In the genomic region with DNA sequence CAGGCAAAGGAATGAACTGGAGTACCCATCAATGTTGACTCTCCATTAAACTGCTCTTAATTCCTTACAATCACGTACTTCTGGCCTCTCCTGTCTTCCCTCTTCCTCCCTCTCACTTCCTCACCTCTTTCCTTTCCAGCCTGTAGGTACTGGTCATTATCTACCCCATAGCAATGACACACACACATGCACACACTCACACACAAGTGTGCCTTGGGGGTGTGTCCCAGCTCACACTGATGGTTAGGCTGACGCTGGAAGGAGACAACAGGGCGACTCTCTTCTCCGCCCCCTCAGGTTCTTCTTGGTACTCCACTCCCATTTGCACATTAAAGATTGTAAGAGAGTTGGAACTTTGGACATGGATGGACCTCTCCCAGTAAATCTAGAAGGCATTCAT, we compare ENCODE assay signal across 19 cellular contexts. TPM values are rescaled to one million over a fixed set of nuclear protein-coding genes. Genes with fewer than 3 reads are reported as not detected.
A peak's percentile ranks its signal among the peaks of the same experiment; 100 is the strongest.
DNase-seq lines count a peak whose midpoint lies in the region; ATAC-seq, FAIRE-seq and TF ChIP-seq lines count a peak whose summit lies in the region.
"Had no signal": no experiment of that assay in that cellular context is flagged by ENCODE, and none has a peak within 500 bp of the region (broad histone marks: within the 10 kb centered on the region; RNA-seq: fewer than 3 reads in every experiment).

No MANE protein-coding gene starts in this region.

- H3K23ac ChIP-seq in H1 (ENCODE audit: insufficient read length): no peak overlapping the region

- CTCF ChIA-PET in OCI-LY7 (lab: Charles Lee; ENCODE audit: unreplicated experiment) (no interaction called here), H1 (lab: Charles Lee; ENCODE audit: partially characterized antibody) (interaction anchor here (0.5 to 6.3 kb wide), 16 partner anchors 9 to 133 kb away, joined by 3 to 64 read pairs (median 4); no protein-coding TSS in a partner anchor)

- no peaks in the 10 kb centered on the region for H3K27me3 Mint-ChIP-seq in neural crest cell (ENCODE audit: low read depth)
- H3K27me3 Mint-ChIP-seq in stimulated activated naive B cell treated with anti-CD40 and anti-IgM and Interleukin-4, amounts not matched to agents 10 μg/mL and 1 μg/mL and 100 μg/mL, for 72 hours: no peaks in the 10 kb centered on the region
- H3K27me3 Mint-ChIP-seq in T-helper 2 cell treated with Interferon-gamma antibody and Interleukin-4, amounts not matched to agents 5 μg/mL and 100 μg/mL, for 36 hours (ENCODE audit: low read depth): no peaks in the 10 kb centered on the region
- H3K27me3 Mint-ChIP-seq: activated naive CD8-positive, alpha-beta T cell treated with anti-CD3 and anti-CD28 coated beads for 36 hours; naive thymus-derived CD4-positive, alpha-beta T cell had no signal

- FAIRE-seq in H1 (lab: Jason Lieb, UNC): no peak
- FAIRE-seq: GM12891 had no signal

- H3K36me3 Mint-ChIP-seq in neural crest cell (ENCODE audit: low read depth): peaks cover 7% of the 10 kb centered on the region
- H3K36me3 Mint-ChIP-seq in stimulated activated naive B cell treated with anti-CD40 and anti-IgM and Interleukin-4, amounts not matched to agents 10 μg/mL and 1 μg/mL and 100 μg/mL, for 72 hours: peaks cover 3 to 4% of the 10 kb centered on the region in 2 donors
- peaks cover 4% of the 10 kb centered on the region for H3K36me3 Mint-ChIP-seq in T-helper 2 cell treated with Interferon-gamma antibody and Interleukin-4, amounts not matched to agents 5 μg/mL and 100 μg/mL, for 36 hours (ENCODE audit: low read depth)

- H2AFZ ChIP-seq in OCI-LY7 (ENCODE audit: low read length) (no peak overlapping the region; the same call in 1 of the 2 replicates), H1 (ENCODE audit: low read length) (no peak overlapping the region)

- no peak for ATAC-seq in stimulated activated naive B cell treated with anti-CD40 and anti-IgM and Interleukin-4, amounts not matched to agents 10 μg/mL and 1 μg/mL and 100 μg/mL, for 72 hours (replicated peaks)
- ATAC-seq: naive thymus-derived CD4-positive, alpha-beta T cell; SK-N-SH treated with all-trans-retinoic acid at 6 μM for 48 hours had no signal

- H2BK5ac ChIP-seq in H1 (ENCODE audit: low read depth, low read length): peak overlapping the region; percentile 77; the same call in 1 of the 2 replicates

- peak overlapping the region; percentile 19; the same call in 1 of the 2 replicates for H2AK5ac ChIP-seq in H1 (ENCODE audit: low read depth, low read length)

- H4K20me1 ChIP-seq in OCI-LY7 (ENCODE audit: insufficient read depth, low read length) (no peaks in the 10 kb centered on the region), H1 (replicated peaks in 1 of 2; ENCODE audit: control insufficient read depth in 1 of 2, insufficient read depth in 2 of 2, low read length in 2 of 2) (no peaks in the 10 kb centered on the region)

- no peak overlapping the region for H3K27ac ChIP-seq in OCI-LY7 (ENCODE audit: low read depth, low read length, poor library complexity, severe bottlenecking)
- peak overlapping the region; percentile 43; the same call in 1 of the 2 replicates for H3K27ac ChIP-seq in H1 (ENCODE audit: low read depth, low read length)
- H3K27ac ChIP-seq: heart right ventricle, left ventricle myocardium inferior, upper lobe of left lung had no signal

- peak overlapping the region; percentile 76; the same call in 1 of the 2 replicates for H2BK20ac ChIP-seq in H1 (ENCODE audit: low read length)

- H3K56ac ChIP-seq in H1 (replicated peaks; ENCODE audit: insufficient read length, low read depth, low read length): no peak overlapping the region

- 0 out of 2 replicates have a peak, but pooled peaks have one; percentile 29 for TF ChIP-seq CTCF in OCI-LY7 (conservative IDR thresholded peaks at IDR 0.05; ENCODE audit: low read length)
- peak in 2 of 3 experiments; percentile 32 to 42; a peak in 3 of 4 replicates for TF ChIP-seq CTCF in H1 (IDR thresholded peaks at IDR 0.05; ENCODE audit: control extremely low read depth in 1 of 3, insufficient read depth in 1 of 3, low read depth in 1 of 3, low read length in 3 of 3)
- peak; percentile 42 for TF ChIP-seq CTCF in neural crest cell (conservative IDR thresholded peaks at IDR 0.05)

- H3K23me2 ChIP-seq in H1 (ENCODE audit: low read depth, low read length): no peaks in the 10 kb centered on the region

- no peaks in the 10 kb centered on the region for H3K9me3 Mint-ChIP-seq in neural crest cell
- peaks cover 3% of the 10 kb centered on the region in 2 donors for H3K9me3 Mint-ChIP-seq in stimulated activated naive B cell treated with anti-CD40 and anti-IgM and Interleukin-4, amounts not matched to agents 10 μg/mL and 1 μg/mL and 100 μg/mL, for 72 hours
- H3K9me3 Mint-ChIP-seq in T-helper 2 cell treated with Interferon-gamma antibody and Interleukin-4, amounts not matched to agents 5 μg/mL and 100 μg/mL, for 36 hours: peaks cover 4% of the 10 kb centered on the region

- H2BK120ac ChIP-seq in H1 (replicated peaks; ENCODE audit: low read depth, low read length): peak overlapping the region; percentile 55

- H4K8ac ChIP-seq in H1 (ENCODE audit: extremely low read depth, insufficient read depth, low read length): no peak overlapping the region

- no peaks in the 10 kb centered on the region for H3K79me2 ChIP-seq in OCI-LY7 (ENCODE audit: insufficient read depth, low read depth, low read length)
- H3K79me2 ChIP-seq in H1 (ENCODE audit: control insufficient read depth in 1 of 2, insufficient read depth in 2 of 2, low read length in 2 of 2): no peaks in the 10 kb centered on the region

- peak overlapping the region; percentile 77; the same call in 1 of the 2 replicates for H2BK15ac ChIP-seq in H1 (ENCODE audit: low read length)

- H3K9me2 ChIP-seq in OCI-LY7 (ENCODE audit: insufficient read depth, low read length): no peaks in the 10 kb centered on the region

- TF ChIP-seq POLR2A in H1 (IDR thresholded peaks at IDR 0.05; ENCODE audit: control extremely low read depth in 1 of 2, low read depth in 2 of 2, low read length in 2 of 2): no peak

- intact Hi-C loops in OCI-LY7 (cut with micrococcal nuclease; ENCODE audit: unreplicated experiment): no loop called here

- no peaks in the 10 kb centered on the region for H3K9me3 ChIP-seq in HAP-1
- no peaks in the 10 kb centered on the region for H3K9me3 ChIP-seq in OCI-LY7 (ENCODE audit: low read length)
- no peaks in the 10 kb centered on the region for H3K9me3 ChIP-seq in H1 (ENCODE audit: insufficient read depth in 2 of 2, low read depth in 1 of 2, low read length in 1 of 2)
- H3K9me3 ChIP-seq: heart right ventricle, left ventricle myocardium inferior, upper lobe of left lung had no signal

- H3K27me3 ChIP-seq in HAP-1 (ENCODE audit: low read depth) (no peaks in the 10 kb centered on the region), H1 (replicated peaks in 1 of 4; ENCODE audit: control insufficient read depth in 3 of 4, extremely low read depth in 1 of 4, insufficient read depth in 3 of 4, low read length in 3 of 4) (no peaks in the 10 kb centered on the region)
- H3K27me3 ChIP-seq: heart right ventricle, upper lobe of left lung had no signal

- no peak overlapping the region for H3K9ac ChIP-seq in H1 (replicated peaks in 1 of 4; ENCODE audit: extremely low read depth in 1 of 4, low read depth in 3 of 4, low read length in 3 of 4)

- no peak for TF ChIP-seq EP300 in H1 (IDR thresholded peaks at IDR 0.05; ENCODE audit: borderline replicate concordance in 1 of 2, low read depth in 2 of 2, low read length in 2 of 2)

- POLR2A ChIA-PET in OCI-LY7 (lab: Charles Lee) (interaction anchor here (1.1 kb wide), 2 partner anchors 11 to 71 kb away, joined by 3 to 4 read pairs; no protein-coding TSS in a partner anchor), H1 (lab: Charles Lee; ENCODE audit: partially characterized antibody) (interaction anchor here (1.5 kb wide), 1 partner anchor 41 kb away, joined by 3 read pairs; no protein-coding TSS in a partner anchor)

- DNase-seq in HAP-1 (ENCODE audit: low spot score in 2 of 2): peak; percentile 61 to 68
- no peak for DNase-seq in OCI-LY7 (ENCODE audit: low spot score)
- DNase-seq in H1 (ENCODE audit: low read depth in 1 of 2, low spot score in 2 of 2): peak in 1 of 2 experiments; percentile 46
- DNase-seq in neural crest cell (ENCODE audit: low read depth, low spot score): no peak
- no peak for DNase-seq in stimulated activated naive B cell treated with anti-CD40 and anti-IgM and Interleukin-4, amounts not matched to agents 10 μg/mL and 1 μg/mL and 100 μg/mL, for 72 hours
- no peak for DNase-seq in HUDEP-2 (lab: John Stamatoyannopoulos, UW; ENCODE audit: unreplicated experiment in 76 of 76)
- DNase-seq in T-helper 2 cell treated with Interferon-gamma antibody and Interleukin-4, amounts not matched to agents 5 μg/mL and 100 μg/mL, for 36 hours (ENCODE audit: low spot score): no peak
- DNase-seq: activated CD4-positive, CD25-positive, alpha-beta regulatory T cell; activated naive CD8-positive, alpha-beta T cell treated with anti-CD3 and anti-CD28 coated beads for 36 hours; CD4-positive, CD25-positive, alpha-beta regulatory T cell; heart right ventricle; left ventricle myocardium inferior; naive thymus-derived CD4-positive, alpha-beta T cell; OCI-M1; stimulated activated CD4-positive, alpha-beta T cell treated with anti-CD3 and anti-CD28 coated beads, Interleukin-1b, Interleukin-23, amount 100 ng/mL, for 48 hours; upper lobe of left lung had no signal

- TF ChIP-seq RAD21 in H1 (IDR thresholded peaks at IDR 0.05 in 1 of 2, conservative IDR thresholded peaks at IDR 0.05 in 1 of 2; ENCODE audit: low read depth in 2 of 2, low read length in 2 of 2): peak in 1 of 2 experiments; percentile 26; a peak in 2 of 4 replicates

- H3K79me1 ChIP-seq in H1 (ENCODE audit: low read depth, low read length): no peaks in the 10 kb centered on the region

- no TSS peak for BruUV-seq in OCI-LY7 (replicated peaks; lab: Mats Ljungman, UMichigan)

- peak overlapping the region; percentile 5 for H3K4ac ChIP-seq in H1 (replicated peaks; ENCODE audit: insufficient read length, low read depth, low read length)

- H3K27ac Mint-ChIP-seq in neural crest cell (ENCODE audit: unreplicated experiment): no peak overlapping the region
- no peak overlapping the region for H3K27ac Mint-ChIP-seq in stimulated activated naive B cell treated with anti-CD40 and anti-IgM and Interleukin-4, amounts not matched to agents 10 μg/mL and 1 μg/mL and 100 μg/mL, for 72 hours
- H3K27ac Mint-ChIP-seq in T-helper 2 cell treated with Interferon-gamma antibody and Interleukin-4, amounts not matched to agents 5 μg/mL and 100 μg/mL, for 36 hours: no peak overlapping the region
- H3K27ac Mint-ChIP-seq: activated naive CD8-positive, alpha-beta T cell treated with anti-CD3 and anti-CD28 coated beads for 36 hours; naive thymus-derived CD4-positive, alpha-beta T cell had no signal

- no peak overlapping the region for H3K14ac ChIP-seq in H1 (ENCODE audit: insufficient read length)

- H3K4me2 ChIP-seq in OCI-LY7 (ENCODE audit: low read length) (no peak overlapping the region), H1 (ENCODE audit: insufficient read depth in 1 of 2, low read depth in 2 of 2, low read length in 2 of 2) (peak overlapping the region; percentile 15 to 41; a peak in 2 of 4 replicates)

- H3K4me1 Mint-ChIP-seq in neural crest cell: peaks cover 27% of the 10 kb centered on the region
- peaks cover 17 to 27% of the 10 kb centered on the region in 2 donors for H3K4me1 Mint-ChIP-seq in stimulated activated naive B cell treated with anti-CD40 and anti-IgM and Interleukin-4, amounts not matched to agents 10 μg/mL and 1 μg/mL and 100 μg/mL, for 72 hours
- H3K4me1 Mint-ChIP-seq in T-helper 2 cell treated with Interferon-gamma antibody and Interleukin-4, amounts not matched to agents 5 μg/mL and 100 μg/mL, for 36 hours (ENCODE audit: low read depth): peaks cover 14% of the 10 kb centered on the region

- 80% methylated on average over 4 of the region's 4 CpGs; no CpG with 5 or more reads in 1 of the 2 experiments for WGBS in H1 (ENCODE audit: extremely low coverage in 1 of 2, insufficient coverage in 1 of 2, insufficient read length in 1 of 2, insufficient replicate concordance in 2 of 2, low coverage in 1 of 2, low lambda C conversion rate in 2 of 2, missing lambda C conversion rate in 1 of 2), 2 experiments

- H3K18ac ChIP-seq in H1 (ENCODE audit: extremely low read depth, low read length): peak overlapping the region; percentile 72; the same call in 1 of the 2 replicates

- no peak overlapping the region for H3K4me3 Mint-ChIP-seq in neural crest cell
- H3K4me3 Mint-ChIP-seq in stimulated activated naive B cell treated with anti-CD40 and anti-IgM and Interleukin-4, amounts not matched to agents 10 μg/mL and 1 μg/mL and 100 μg/mL, for 72 hours: no peak overlapping the region
- H3K4me3 Mint-ChIP-seq in T-helper 2 cell treated with Interferon-gamma antibody and Interleukin-4, amounts not matched to agents 5 μg/mL and 100 μg/mL, for 36 hours: no peak overlapping the region
- H3K4me3 Mint-ChIP-seq: activated naive CD8-positive, alpha-beta T cell treated with anti-CD3 and anti-CD28 coated beads for 36 hours; CD4-positive, CD25-positive, alpha-beta regulatory T cell; naive thymus-derived CD4-positive, alpha-beta T cell had no signal

- peaks cover 28% of the 10 kb centered on the region for H3K4me1 ChIP-seq in HAP-1
- H3K4me1 ChIP-seq in OCI-LY7 (ENCODE audit: insufficient read depth, low read length, poor library complexity, severe bottlenecking): peaks cover 8% of the 10 kb centered on the region
- H3K4me1 ChIP-seq in H1 (replicated peaks in 1 of 4; ENCODE audit: control insufficient read depth in 3 of 4, insufficient read depth in 4 of 4, low read length in 3 of 4): peaks cover 9 to 32% (median 23%) of the 10 kb centered on the region in 4 experiments

- H3K4me3 ChIP-seq in HAP-1: no peak overlapping the region
- no peak overlapping the region for H3K4me3 ChIP-seq in OCI-LY7 (ENCODE audit: low read depth, low read length, poor library complexity, severe bottlenecking)
- H3K4me3 ChIP-seq in H1 (ENCODE audit: extremely low read depth in 1 of 4, insufficient read depth in 2 of 4, low read depth in 3 of 4, low read length in 4 of 4): no peak overlapping the region
- H3K4me3 ChIP-seq: heart right ventricle, left ventricle myocardium inferior, upper lobe of left lung had no signal

- H4K91ac ChIP-seq in H1 (replicated peaks; ENCODE audit: insufficient read length, low read length): peak overlapping the region; percentile 82

- H3K36me3 ChIP-seq in HAP-1 (replicated peaks) (no peaks in the 10 kb centered on the region), OCI-LY7 (ENCODE audit: insufficient read depth, low read length) (no peaks in the 10 kb centered on the region), H1 (ENCODE audit: control insufficient read depth in 2 of 4, insufficient read depth in 4 of 4, low read length in 3 of 4) (no peaks in the 10 kb centered on the region)
- H3K36me3 ChIP-seq: heart right ventricle, left ventricle myocardium inferior, upper lobe of left lung had no signal

- in situ Hi-C loops in HAP-1 (cut with MboI; ENCODE audit: low sequenced_read_pairs): no loop called here

- H2BK12ac ChIP-seq in H1 (ENCODE audit: low read depth, low read length): peak overlapping the region; percentile 93

- peak overlapping the region; percentile 63 for H4K5ac ChIP-seq in H1 (ENCODE audit: insufficient read length, low read depth, low read length)

RNA-seq across cellular contexts. Expression of gene SERPINB9, which starts 14.0 kb away (rescaled TPM):
- 74.7 and 78.4 TPM in 2 replicates for total RNA-seq in OCI-LY7 (2014; rRNA removed; shearing (Covaris generic))
- total RNA-seq in OCI-LY7 (2022) (166 and 167 TPM in 2 replicates), neural crest cell (9.2 and 9.4 TPM in 2 replicates)
- 63.5 and 66.8 TPM in 2 replicates for total RNA-seq in H1 (2021; fragmentation: NEBNext Ultra II Directional; extraction: Animal tissue kit (Norgen Biotek cat#: 25700))
- 53.5 and 93.8 TPM in 2 replicates for polyA plus RNA-seq in H1 (2011; rRNA removed)
- polyA plus RNA-seq in H1 (2011; cell fraction: cytosol; rRNA removed): 58.9 TPM
- 23.5 TPM for polyA plus RNA-seq in H1 (2011; cell fraction: nucleus; rRNA removed)
- polyA plus RNA-seq in H1 (2012, experiment 1 of 2): 56.9 to 68.1 TPM (median 58.4 TPM) in 4 replicates
- polyA plus RNA-seq in H1 (2012, experiment 2 of 2): 26.8 TPM
- 31.2 TPM for polyA plus RNA-seq in H1 (2013, experiment 1 of 2)
- 29.8 TPM for polyA plus RNA-seq in H1 (2013, experiment 2 of 2)
- 100 and 149 TPM in 2 replicates for polyA minus RNA-seq in H1 (2011; rRNA and poly(A)+ RNA removed)
- polyA minus RNA-seq in H1 (2011; cell fraction: cytosol; rRNA and poly(A)+ RNA removed): 53.1 TPM
- 25.0 TPM for polyA minus RNA-seq in H1 (2011; cell fraction: nucleus; rRNA and poly(A)+ RNA removed)
- total RNA-seq: MCF 10A had no signal

RNA-seq across cellular contexts. Expression of gene SERPINB6, which starts 54.3 kb away (rescaled TPM):
- total RNA-seq in OCI-LY7 (2014; rRNA removed; shearing (Covaris generic)): not detected in 2 replicates
- 8.9 and 13.2 TPM in 2 replicates for total RNA-seq in OCI-LY7 (2022)
- 29.4 and 31.2 TPM in 2 replicates for total RNA-seq in H1 (2021; fragmentation: NEBNext Ultra II Directional; extraction: Animal tissue kit (Norgen Biotek cat#: 25700))
- polyA plus RNA-seq in H1 (2011; rRNA removed): 27.2 and 29.5 TPM in 2 replicates
- polyA plus RNA-seq in H1 (2011; cell fraction: cytosol; rRNA removed): 32.8 TPM
- polyA plus RNA-seq in H1 (2011; cell fraction: nucleus; rRNA removed): 24.9 TPM
- polyA plus RNA-seq in H1 (2012, experiment 1 of 2): 27.7 to 33.6 TPM (median 29.1 TPM) in 4 replicates
- polyA plus RNA-seq in H1 (2012, experiment 2 of 2): 22.1 TPM
- 31.5 TPM for polyA plus RNA-seq in H1 (2013, experiment 1 of 2)
- polyA plus RNA-seq in H1 (2013, experiment 2 of 2): 31.6 TPM
- 13.3 and 15.1 TPM in 2 replicates for polyA minus RNA-seq in H1 (2011; rRNA and poly(A)+ RNA removed)
- polyA minus RNA-seq in H1 (2011; cell fraction: cytosol; rRNA and poly(A)+ RNA removed): 12.4 TPM
- polyA minus RNA-seq in H1 (2011; cell fraction: nucleus; rRNA and poly(A)+ RNA removed): 9.6 TPM
- 20.1 and 21.3 TPM in 2 replicates for total RNA-seq in neural crest cell

Comparison
In these comparisons a context has a peak if more than half of its experiments do, and no peak if none do; other contexts are left out.
1. DNase-seq: peak in HAP-1 (2 of 2); none in OCI-LY7 (single experiment), neural crest cell (single experiment), stimulated activated naive B cell treated with anti-CD40 and anti-IgM and Interleukin-4, amounts not matched to agents 10 μg/mL and 1 μg/mL and 100 μg/mL, for 72 hours (single experiment), HUDEP-2 (0 of 76) and T-helper 2 cell treated with Interferon-gamma antibody and Interleukin-4, amounts not matched to agents 5 μg/mL and 100 μg/mL, for 36 hours (single experiment).
2. Peak in every context shown above with its lines, with median percentiles within 50 percentile points of each other: CTCF ChIP-seq.